Comparison of ENCODE assay signal across 14 cellular contexts in genomic region chr9:110440161-110440560, GRCh38.
DNase-seq lines count a peak whose midpoint lies in the region.
"Had no signal": no experiment of that assay in that cellular context is flagged by ENCODE, and none has a peak within 500 bp of the region (broad histone marks: within the 10 kb centered on the region; RNA-seq: fewer than 3 reads in every experiment).

No MANE protein-coding gene starts in this region.

- no peak overlapping the region for H3K4me3 Mint-ChIP-seq in immature natural killer cell
- H3K4me3 Mint-ChIP-seq: activated naive CD8-positive, alpha-beta T cell treated with anti-CD3 and anti-CD28 coated beads, Interleukin-2, amount 10 ng/mL, durations not matched to agents 7 days and 5 days; WTC11 had no signal

- H3K27ac ChIP-seq in temporal lobe (ENCODE audit: low read depth, low read length) = peak overlapping the region; percentile 6
- H3K27ac ChIP-seq: 22Rv1, spleen, thyroid gland had no signal

- no peaks in the 10 kb centered on the region for H3K36me3 Mint-ChIP-seq in immature natural killer cell
- H3K36me3 Mint-ChIP-seq: activated naive CD8-positive, alpha-beta T cell treated with anti-CD3 and anti-CD28 coated beads, Interleukin-2, amount 10 ng/mL, durations not matched to agents 7 days and 5 days; WTC11 had no signal

- DNase-seq in DMS 273 (lab: John Stamatoyannopoulos, UW; ENCODE audit: unreplicated experiment) (peak; percentile 9), DMS 273 treated with DMSO at 0.1 percent for 48 hours (lab: John Stamatoyannopoulos, UW) (no peak), amniotic epithelial cell (ENCODE audit: low read depth) (peak; percentile 93), fibroblast of peridontal ligament (ENCODE audit: extremely low read depth) (peak; percentile 95), NCI-H2196 treated with DMSO at 0.1 percent for 48 hours (lab: John Stamatoyannopoulos, UW; ENCODE audit: unreplicated experiment) (no peak), immature natural killer cell (no peak), NCI-H510A treated with DMSO at 0.1 percent for 48 hours (lab: John Stamatoyannopoulos, UW) (no peak)
- DNase-seq: activated naive CD8-positive, alpha-beta T cell treated with anti-CD3 and anti-CD28 coated beads, Interleukin-2, amount 10 ng/mL, durations not matched to agents 7 days and 5 days; NCI-H2029; spleen; thyroid gland had no signal

- H3K4me1 Mint-ChIP-seq in immature natural killer cell = no peaks in the 10 kb centered on the region
- H3K4me1 Mint-ChIP-seq: activated naive CD8-positive, alpha-beta T cell treated with anti-CD3 and anti-CD28 coated beads, Interleukin-2, amount 10 ng/mL, durations not matched to agents 7 days and 5 days; WTC11 had no signal

- peaks cover 0 to 2% (median 2%) of the 10 kb centered on the region in 3 donors for H3K27me3 Mint-ChIP-seq in immature natural killer cell (ENCODE audit: low read depth in 3 of 3)

- peaks cover 0 to 20% (median 1%) of the 10 kb centered on the region in 6 donors for H3K9me3 Mint-ChIP-seq in immature natural killer cell
- H3K9me3 Mint-ChIP-seq: WTC11 had no signal

- H3K27ac Mint-ChIP-seq in immature natural killer cell = no peak overlapping the region
- H3K27ac Mint-ChIP-seq: activated naive CD8-positive, alpha-beta T cell treated with anti-CD3 and anti-CD28 coated beads, Interleukin-2, amount 10 ng/mL, durations not matched to agents 7 days and 5 days; WTC11 had no signal

Comparison
In these comparisons a context has a peak if more than half of its experiments do, and no peak if none do; other contexts are left out.
1. DNase-seq: peak in DMS 273 (single experiment), amniotic epithelial cell (single experiment) and fibroblast of peridontal ligament (single experiment); none in DMS 273 treated with DMSO at 0.1 percent for 48 hours (single experiment), NCI-H2196 treated with DMSO at 0.1 percent for 48 hours (single experiment), immature natural killer cell (0 of 3) and NCI-H510A treated with DMSO at 0.1 percent for 48 hours (single experiment).